ENCODE assay signal across 2 cellular contexts in the genomic region with DNA sequence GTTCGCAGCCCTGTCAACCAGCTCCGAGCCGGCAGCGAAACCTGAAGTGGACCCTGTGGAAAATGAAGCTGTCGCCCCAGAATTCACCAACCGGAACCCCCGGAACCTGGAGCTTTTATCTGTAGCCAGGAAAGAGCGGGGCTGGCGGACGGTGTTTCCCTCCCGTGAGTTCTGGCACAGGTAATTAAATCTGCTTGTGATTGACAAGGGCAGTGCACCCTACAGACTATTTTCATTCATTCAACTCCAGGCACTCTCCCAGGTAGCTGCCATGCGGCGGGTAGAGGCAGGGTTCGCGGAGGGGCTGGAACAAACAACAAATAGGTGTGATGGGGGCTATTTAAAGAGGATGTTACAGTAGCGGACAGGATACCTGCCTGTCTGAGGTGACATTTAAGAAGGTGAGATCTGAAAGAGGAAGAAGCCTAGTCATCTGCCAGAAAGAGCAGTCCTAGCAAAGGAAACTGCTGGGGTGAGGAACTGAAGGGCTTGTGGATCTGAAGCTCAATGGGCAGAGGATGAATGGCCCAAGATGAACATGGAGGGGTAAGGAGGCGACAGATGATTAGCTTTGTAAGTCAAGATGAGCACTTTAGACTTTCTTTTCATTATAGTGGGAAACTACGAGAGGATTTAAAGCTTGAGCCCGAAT.
TF ChIP-seq lines count a peak whose summit lies in the region.

No MANE protein-coding gene starts in this region.

TF ChIP-seq in A549, 52 proteins besides CTCF, POLR2A, EP300 and RAD21:
- TF ChIP-seq ESRRA (IDR thresholded peaks at IDR 0.05; ENCODE audit: borderline replicate concordance, low read length) (no peak), SMC3 (IDR thresholded peaks at IDR 0.05) (no peak), HOXB13 (CRISPR knock-in tag; IDR thresholded peaks at IDR 0.05; ENCODE audit: low read depth) (no peak), EHMT2 (IDR thresholded peaks at IDR 0.05; ENCODE audit: low read depth) (no peak), NPAS2 (CRISPR knock-in tag; IDR thresholded peaks at IDR 0.05; ENCODE audit: borderline replicate concordance) (no peak), GATA3 (IDR thresholded peaks at IDR 0.05; ENCODE audit: borderline replicate concordance) (no peak), POLR2AphosphoS2 (conservative IDR thresholded peaks at IDR 0.05; ENCODE audit: low read length) (no peak), BCL3 (IDR thresholded peaks at IDR 0.05) (no peak), RARB (CRISPR knock-in tag; IDR thresholded peaks at IDR 0.05) (no peak), USF2 (IDR thresholded peaks at IDR 0.05) (no peak), ZC3H11A (IDR thresholded peaks at IDR 0.05) (no peak), E2F6 (IDR thresholded peaks at IDR 0.05; ENCODE audit: borderline replicate concordance, low read depth) (no peak), HOXB5 (CRISPR knock-in tag; IDR thresholded peaks at IDR 0.05) (no peak)
- TF ChIP-seq, protein P1, sequence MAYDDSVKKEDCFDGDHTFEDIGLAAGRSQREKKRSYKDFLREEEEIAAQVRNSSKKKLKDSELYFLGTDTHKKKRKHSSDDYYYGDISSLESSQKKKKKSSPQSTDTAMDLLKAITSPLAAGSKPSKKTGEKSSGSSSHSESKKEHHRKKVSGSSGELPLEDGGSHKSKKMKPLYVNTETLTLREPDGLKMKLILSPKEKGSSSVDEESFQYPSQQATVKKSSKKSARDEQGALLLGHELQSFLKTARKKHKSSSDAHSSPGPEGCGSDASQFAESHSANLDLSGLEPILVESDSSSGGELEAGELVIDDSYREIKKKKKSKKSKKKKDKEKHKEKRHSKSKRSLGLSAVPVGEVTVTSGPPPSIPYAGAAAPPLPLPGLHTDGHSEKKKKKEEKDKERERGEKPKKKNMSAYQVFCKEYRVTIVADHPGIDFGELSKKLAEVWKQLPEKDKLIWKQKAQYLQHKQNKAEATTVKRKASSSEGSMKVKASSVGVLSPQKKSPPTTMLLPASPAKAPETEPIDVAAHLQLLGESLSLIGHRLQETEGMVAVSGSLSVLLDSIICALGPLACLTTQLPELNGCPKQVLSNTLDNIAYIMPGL (CRISPR knock-in tag; IDR thresholded peaks at IDR 0.05; ENCODE audit: borderline replicate concordance) = no peak
- TF ChIP-seq, protein P2, sequence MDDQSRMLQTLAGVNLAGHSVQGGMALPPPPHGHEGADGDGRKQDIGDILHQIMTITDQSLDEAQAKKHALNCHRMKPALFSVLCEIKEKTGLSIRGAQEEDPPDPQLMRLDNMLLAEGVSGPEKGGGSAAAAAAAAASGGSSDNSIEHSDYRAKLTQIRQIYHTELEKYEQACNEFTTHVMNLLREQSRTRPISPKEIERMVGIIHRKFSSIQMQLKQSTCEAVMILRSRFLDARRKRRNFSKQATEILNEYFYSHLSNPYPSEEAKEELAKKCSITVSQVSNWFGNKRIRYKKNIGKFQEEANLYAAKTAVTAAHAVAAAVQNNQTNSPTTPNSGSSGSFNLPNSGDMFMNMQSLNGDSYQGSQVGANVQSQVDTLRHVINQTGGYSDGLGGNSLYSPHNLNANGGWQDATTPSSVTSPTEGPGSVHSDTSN (IDR thresholded peaks at IDR 0.05) = no peak

TF ChIP-seq in WTC11, 78 proteins besides CTCF, POLR2A, EP300 and RAD21:
- TF ChIP-seq GABPB1 (CRISPR knock-in tag; IDR thresholded peaks at IDR 0.05) = no peak
- no peak for TF ChIP-seq NFATC4 (CRISPR knock-in tag; IDR thresholded peaks at IDR 0.05)
- no peak for TF ChIP-seq ZNF671 (CRISPR knock-in tag; IDR thresholded peaks at IDR 0.05)
- no peak for TF ChIP-seq ZNF121 (CRISPR knock-in tag; IDR thresholded peaks at IDR 0.05)
